In genomic region chr10:126080879-126081331, GRCh38 we compare ENCODE assay signal across 16 cellular contexts.
A peak's percentile ranks its signal among the peaks of the same experiment; 100 is the strongest.
DNase-seq lines count a peak whose midpoint lies in the region; ATAC-seq and TF ChIP-seq lines count a peak whose summit lies in the region.
"Had no signal": no experiment of that assay in that cellular context is flagged by ENCODE, and none has a peak within 500 bp of the region (broad histone marks: within the 10 kb centered on the region; RNA-seq: fewer than 3 reads in every experiment).

No MANE protein-coding gene starts in this region.

- H3K4me3 ChIP-seq in fibroblast of the aortic adventitia (ENCODE audit: low read depth, low read length) = peak overlapping the region; percentile 3
- H3K4me3 ChIP-seq: BLaER1 treated with 17β-estradiol and CSF1 and Interleukin-3, amounts not matched to agents 10 nM and 100 nM; gastrocnemius medialis; MG63 had no signal

- H3K27me3 Mint-ChIP-seq in T-helper 2 cell treated with Interferon-gamma antibody and Interleukin-4, amounts not matched to agents 5 μg/mL and 100 μg/mL, for 36 hours (ENCODE audit: low read depth) = no peaks in the 10 kb centered on the region

- no peak overlapping the region for H3K4me3 Mint-ChIP-seq in T-helper 2 cell treated with Interferon-gamma antibody and Interleukin-4, amounts not matched to agents 5 μg/mL and 100 μg/mL, for 36 hours
- H3K4me3 Mint-ChIP-seq: activated naive CD8-positive, alpha-beta T cell treated with anti-CD3 and anti-CD28 coated beads, Interleukin-2, amount 10 ng/mL, durations not matched to agents 7 days and 5 days; WTC11 had no signal

- DNase-seq in Daoy (ENCODE audit: low read depth) (peak; percentile 17), fibroblast of the aortic adventitia (ENCODE audit: low read depth) (peak; percentile 95), omental fat pad (ENCODE audit: low spot score) (no peak)
- no peak for DNase-seq in activated naive CD4-positive, alpha-beta T cell treated with anti-CD3 and anti-CD28 coated beads, Interleukin-2, amount 50 U/mL, for 72 hours (ENCODE audit: low spot score in 2 of 2)
- no peak for DNase-seq in T-helper 2 cell treated with Interferon-gamma antibody and Interleukin-4, amounts not matched to agents 5 μg/mL and 100 μg/mL, for 36 hours (ENCODE audit: low spot score)
- DNase-seq: activated naive CD8-positive, alpha-beta T cell treated with anti-CD3 and anti-CD28 coated beads, Interleukin-2, amount 10 ng/mL, durations not matched to agents 7 days and 5 days; DND-41; gastrocnemius medialis; MG63; NK-92 treated with Interleukin-12 subunit alpha and Interleukin-12 subunit beta, amount 100 ng/mL, for 24 hours; stimulated activated naive CD4-positive, alpha-beta T cell treated with Interleukin-2 at 50 U/mL for 16 hours had no signal

- ATAC-seq in SK-N-SH treated with all-trans-retinoic acid at 6 μM for 48 hours (peak; percentile 88), omental fat pad (ENCODE audit: low FRiP score) (peak; percentile 68), HG03520 (IDR thresholded peaks at IDR 0.05; ENCODE audit: unreplicated experiment) (no peak), GM19455 (IDR thresholded peaks at IDR 0.05; ENCODE audit: unreplicated experiment) (no peak)
- ATAC-seq in activated naive CD4-positive, alpha-beta T cell treated with anti-CD3 and anti-CD28 coated beads, Interleukin-2, amount 50 U/mL, for 72 hours = no peak
- ATAC-seq: gastrocnemius medialis, WTC11 had no signal

- no peak overlapping the region for H3K27ac Mint-ChIP-seq in activated naive CD4-positive, alpha-beta T cell treated with anti-CD3 and anti-CD28 coated beads, Interleukin-2, amount 50 U/mL, for 72 hours
- H3K27ac Mint-ChIP-seq in T-helper 2 cell treated with Interferon-gamma antibody and Interleukin-4, amounts not matched to agents 5 μg/mL and 100 μg/mL, for 36 hours = no peak overlapping the region
- H3K27ac Mint-ChIP-seq: activated naive CD8-positive, alpha-beta T cell treated with anti-CD3 and anti-CD28 coated beads, Interleukin-2, amount 10 ng/mL, durations not matched to agents 7 days and 5 days; WTC11 had no signal

- H3K36me3 Mint-ChIP-seq in activated naive CD4-positive, alpha-beta T cell treated with anti-CD3 and anti-CD28 coated beads, Interleukin-2, amount 50 U/mL, for 72 hours = no peaks in the 10 kb centered on the region
- no peaks in the 10 kb centered on the region for H3K36me3 Mint-ChIP-seq in T-helper 2 cell treated with Interferon-gamma antibody and Interleukin-4, amounts not matched to agents 5 μg/mL and 100 μg/mL, for 36 hours (ENCODE audit: low read depth)
- H3K36me3 Mint-ChIP-seq: activated naive CD8-positive, alpha-beta T cell treated with anti-CD3 and anti-CD28 coated beads, Interleukin-2, amount 10 ng/mL, durations not matched to agents 7 days and 5 days; WTC11 had no signal

- H3K4me1 Mint-ChIP-seq in T-helper 2 cell treated with Interferon-gamma antibody and Interleukin-4, amounts not matched to agents 5 μg/mL and 100 μg/mL, for 36 hours (ENCODE audit: low read depth) = no peaks in the 10 kb centered on the region
- H3K4me1 Mint-ChIP-seq: activated naive CD8-positive, alpha-beta T cell treated with anti-CD3 and anti-CD28 coated beads, Interleukin-2, amount 10 ng/mL, durations not matched to agents 7 days and 5 days had no signal

- no peaks in the 10 kb centered on the region for H3K9me3 Mint-ChIP-seq in activated naive CD4-positive, alpha-beta T cell treated with anti-CD3 and anti-CD28 coated beads, Interleukin-2, amount 50 U/mL, for 72 hours
- H3K9me3 Mint-ChIP-seq in T-helper 2 cell treated with Interferon-gamma antibody and Interleukin-4, amounts not matched to agents 5 μg/mL and 100 μg/mL, for 36 hours = no peaks in the 10 kb centered on the region
- H3K9me3 Mint-ChIP-seq: activated naive CD8-positive, alpha-beta T cell treated with anti-CD3 and anti-CD28 coated beads, Interleukin-2, amount 10 ng/mL, durations not matched to agents 7 days and 5 days had no signal

- TF ChIP-seq CTCF in fibroblast of the aortic adventitia (IDR thresholded peaks at IDR 0.05; ENCODE audit: insufficient read depth, low read length) (no peak), omental fat pad (IDR thresholded peaks at IDR 0.05) (no peak)

TF ChIP-seq in SK-N-SH treated with all-trans-retinoic acid at 6 μM for 48 hours, 23 proteins besides CTCF, POLR2A, EP300 and RAD21:
- no peak for TF ChIP-seq CSDC2 (CRISPR knock-in tag; IDR thresholded peaks at IDR 0.05)
- no peak for TF ChIP-seq ZNF565 (CRISPR knock-in tag; conservative IDR thresholded peaks at IDR 0.05; ENCODE audit: low read depth)
- TF ChIP-seq TSHZ2 (CRISPR knock-in tag; IDR thresholded peaks at IDR 0.05) = no peak
- no peak for TF ChIP-seq ZNF8 (CRISPR knock-in tag; IDR thresholded peaks at IDR 0.05)
- TF ChIP-seq ARNTL (CRISPR knock-in tag; IDR thresholded peaks at IDR 0.05; ENCODE audit: borderline replicate concordance, low read depth) = no peak
- no peak for TF ChIP-seq ZNF70 (CRISPR knock-in tag; IDR thresholded peaks at IDR 0.05)
- TF ChIP-seq ZFP30 (CRISPR knock-in tag; IDR thresholded peaks at IDR 0.05) = no peak

Comparison
In these comparisons a context has a peak if more than half of its experiments do, and no peak if none do; other contexts are left out.
1. DNase-seq: peak in Daoy (single experiment) and fibroblast of the aortic adventitia (single experiment); none in omental fat pad (single experiment), activated naive CD4-positive, alpha-beta T cell treated with anti-CD3 and anti-CD28 coated beads, Interleukin-2, amount 50 U/mL, for 72 hours (0 of 2) and T-helper 2 cell treated with Interferon-gamma antibody and Interleukin-4, amounts not matched to agents 5 μg/mL and 100 μg/mL, for 36 hours (single experiment).
2. ATAC-seq: peak in SK-N-SH treated with all-trans-retinoic acid at 6 μM for 48 hours (single experiment) and omental fat pad (single experiment); none in activated naive CD4-positive, alpha-beta T cell treated with anti-CD3 and anti-CD28 coated beads, Interleukin-2, amount 50 U/mL, for 72 hours (0 of 2), HG03520 (single experiment) and GM19455 (single experiment).